19 cellular contexts compared by ENCODE assay signal in genomic region chr9:121556082-121556481, GRCh38. TPM values are rescaled to one million over a fixed set of nuclear protein-coding genes. Genes with fewer than 3 reads are reported as not detected.
"Had no signal": no experiment of that assay in that cellular context is flagged by ENCODE, and none has a peak within 500 bp of the region (broad histone marks: within the 10 kb centered on the region; RNA-seq: fewer than 3 reads in every experiment).

No MANE protein-coding gene starts in this region.

- H3K36me3 ChIP-seq: left lung, upper lobe of left lung had no signal

- H3K27ac Mint-ChIP-seq: activated CD8-positive, alpha-beta T cell treated with anti-CD3 and anti-CD28 coated beads, Interleukin-2, amount 10 ng/mL, durations not matched to agents 7 days and 5 days; activated naive CD8-positive, alpha-beta T cell treated with anti-CD3 and anti-CD28 coated beads, Interleukin-2, amount 50 U/mL, for 24 hours; activated T-helper 1 cell treated with anti-CD3 and anti-CD28 coated beads, Interleukin-12 subunit alpha, Interleukin-12 subunit beta, Interleukin-2, Interleukin-4 antibody, amounts not matched to agents 30 ng/mL and 10 ng/mL and 1 ng/mL, durations not matched to agents 14 hours and 24 hours and 36 hours had no signal

- H3K9me3 Mint-ChIP-seq: activated naive CD8-positive, alpha-beta T cell treated with anti-CD3 and anti-CD28 coated beads, Interleukin-2, amount 50 U/mL, for 24 hours; activated T-helper 1 cell treated with anti-CD3 and anti-CD28 coated beads, Interleukin-12 subunit alpha, Interleukin-12 subunit beta, Interleukin-2, Interleukin-4 antibody, amounts not matched to agents 30 ng/mL and 10 ng/mL and 1 ng/mL, durations not matched to agents 14 hours and 24 hours and 36 hours had no signal

- H3K9me3 ChIP-seq: left lung, upper lobe of left lung had no signal

- H3K4me3 ChIP-seq: left lung, upper lobe of left lung had no signal

- H3K27ac ChIP-seq: upper lobe of left lung had no signal

- H3K4me3 Mint-ChIP-seq: activated CD8-positive, alpha-beta T cell treated with anti-CD3 and anti-CD28 coated beads, Interleukin-2, amount 10 ng/mL, durations not matched to agents 7 days and 5 days; activated naive CD8-positive, alpha-beta T cell treated with anti-CD3 and anti-CD28 coated beads, Interleukin-2, amount 50 U/mL, for 24 hours; activated T-helper 1 cell treated with anti-CD3 and anti-CD28 coated beads, Interleukin-12 subunit alpha, Interleukin-12 subunit beta, Interleukin-2, Interleukin-4 antibody, amounts not matched to agents 30 ng/mL and 10 ng/mL and 1 ng/mL, durations not matched to agents 14 hours and 24 hours and 36 hours had no signal

- ATAC-seq: activated CD8-positive, alpha-beta T cell treated with anti-CD3 and anti-CD28 coated beads, Interleukin-2, amount 10 ng/mL, durations not matched to agents 7 days and 5 days; activated naive CD8-positive, alpha-beta T cell treated with anti-CD3 and anti-CD28 coated beads, Interleukin-2, amount 50 U/mL, for 24 hours had no signal

- FAIRE-seq: islet of Langerhans, small intestine had no signal

- H3K27me3 ChIP-seq: left lung, upper lobe of left lung had no signal

- DNase-seq: activated CD4-positive, alpha-beta T cell treated with anti-CD3 and anti-CD28 coated beads for 4 hours; activated CD8-positive, alpha-beta memory T cell treated with anti-CD3 and anti-CD28 coated beads, Interleukin-2, amount 50 U/mL, for 48 hours; activated CD8-positive, alpha-beta T cell treated with anti-CD3 and anti-CD28 coated beads, Interleukin-2, amount 10 ng/mL, durations not matched to agents 7 days and 5 days; activated naive CD4-positive, alpha-beta T cell; activated naive CD8-positive, alpha-beta T cell treated with anti-CD3 and anti-CD28 coated beads, Interleukin-2, amount 50 U/mL, for 24 hours; central memory CD4-positive, alpha-beta T cell; effector memory CD4-positive, alpha-beta T cell; mesendoderm; small intestine; T-helper 1 cell had no signal

RNA-seq across cellular contexts. Expression of gene GGTA1, which starts 56.4 kb away (rescaled TPM):
- total RNA-seq: activated CD8-positive, alpha-beta T cell treated with anti-CD3 and anti-CD28 coated beads, Interleukin-2, amount 10 ng/mL, durations not matched to agents 7 days and 5 days; epithelial cell of proximal tubule; fibroblast of villous mesenchyme; renal cortical epithelial cell; SK-MEL-5 had no signal
- polyA plus RNA-seq: neural cell had no signal
